In genomic region chr1:198205021-198205684, GRCh38 we compare ENCODE assay signal across 17 cellular contexts. TPM values are rescaled to one million over a fixed set of nuclear protein-coding genes. Genes with fewer than 3 reads are reported as not detected.
A peak's percentile ranks its signal among the peaks of the same experiment; 100 is the strongest.
DNase-seq lines count a peak whose midpoint lies in the region; ATAC-seq and TF ChIP-seq lines count a peak whose summit lies in the region.
"Had no signal": no experiment of that assay in that cellular context is flagged by ENCODE, and none has a peak within 500 bp of the region (broad histone marks: within the 10 kb centered on the region; RNA-seq: fewer than 3 reads in every experiment).

No MANE protein-coding gene starts in this region.

- H3K27me3 ChIP-seq in cardiac muscle cell, result no peaks in the 10 kb centered on the region
- H3K27me3 ChIP-seq in osteoblast (ENCODE audit: insufficient read depth, low read length), result no peaks in the 10 kb centered on the region
- H3K27me3 ChIP-seq: ascending aorta, upper lobe of right lung had no signal

- TF ChIP-seq CTCF in activated CD8-positive, alpha-beta T cell treated with anti-CD3 and anti-CD28 coated beads for 36 hours (IDR thresholded peaks at IDR 0.05), result no peak
- no peak for TF ChIP-seq CTCF in cardiac muscle cell (IDR thresholded peaks at IDR 0.05; ENCODE audit: low read depth, low read length)
- TF ChIP-seq CTCF in osteoblast (IDR thresholded peaks at IDR 0.05; ENCODE audit: extremely low read depth, low read depth, low read length), result no peak

- DNase-seq in activated CD8-positive, alpha-beta T cell treated with anti-CD3 and anti-CD28 coated beads for 36 hours, result no peak
- no peak for DNase-seq in activated CD8-positive, alpha-beta T cell treated with anti-CD3 and anti-CD28 coated beads, Interleukin-2, amount 10 ng/mL, durations not matched to agents 7 days and 5 days
- DNase-seq in activated naive CD8-positive, alpha-beta T cell treated with anti-CD3 and anti-CD28 coated beads, Interleukin-2, amount 50 U/mL, for 24 hours, result no peak
- peak in 1 of 2 donors; percentile 44 for DNase-seq in cardiac muscle cell (ENCODE audit: low read depth in 1 of 2, low spot score in 1 of 2)
- no peak for DNase-seq in osteoblast (ENCODE audit: insufficient read length, low spot score, missing footprints)
- no peak for DNase-seq in NCI-H1417 (lab: John Stamatoyannopoulos, UW)
- no peak for DNase-seq in H4 (ENCODE audit: low spot score)
- DNase-seq: activated gamma-delta T cell; CD8-positive, alpha-beta T cell; dermis blood vessel endothelial cell; erythroblast; NCI-H1092 treated with DMSO at 0.1 percent for 48 hours; stimulated activated naive CD8-positive, alpha-beta T cell treated with anti-CD3 and anti-CD28 coated beads, Interleukin-15, Interleukin-2, amounts not matched to agents 100 U/mL and 50 U/mL, for 24 hours; T-helper 1 cell; upper lobe of right lung had no signal

- H3K4me1 Mint-ChIP-seq in activated CD8-positive, alpha-beta T cell treated with anti-CD3 and anti-CD28 coated beads for 36 hours (ENCODE audit: low read depth), result peaks cover 65% of the 10 kb centered on the region
- H3K4me1 Mint-ChIP-seq in activated CD8-positive, alpha-beta T cell treated with anti-CD3 and anti-CD28 coated beads, Interleukin-2, amount 10 ng/mL, durations not matched to agents 7 days and 5 days (ENCODE audit: low read depth), result peaks cover 32% of the 10 kb centered on the region
- peaks cover 59% of the 10 kb centered on the region for H3K4me1 Mint-ChIP-seq in activated naive CD8-positive, alpha-beta T cell treated with anti-CD3 and anti-CD28 coated beads, Interleukin-2, amount 50 U/mL, for 24 hours

- peaks cover 4% of the 10 kb centered on the region for H3K9me3 Mint-ChIP-seq in activated CD8-positive, alpha-beta T cell treated with anti-CD3 and anti-CD28 coated beads for 36 hours
- H3K9me3 Mint-ChIP-seq in activated CD8-positive, alpha-beta T cell treated with anti-CD3 and anti-CD28 coated beads, Interleukin-2, amount 10 ng/mL, durations not matched to agents 7 days and 5 days (ENCODE audit: insufficient read depth), result no peaks in the 10 kb centered on the region
- H3K9me3 Mint-ChIP-seq in activated naive CD8-positive, alpha-beta T cell treated with anti-CD3 and anti-CD28 coated beads, Interleukin-2, amount 50 U/mL, for 24 hours, result no peaks in the 10 kb centered on the region
- H3K9me3 Mint-ChIP-seq: CD8-positive, alpha-beta T cell had no signal

- no peak overlapping the region for H3K4me3 ChIP-seq in cardiac muscle cell
- no peak overlapping the region for H3K4me3 ChIP-seq in osteoblast (ENCODE audit: insufficient read depth, low read length)
- H3K4me3 ChIP-seq: ascending aorta, upper lobe of right lung had no signal

- POLR2A ChIA-PET in activated CD8-positive, alpha-beta T cell treated with anti-CD3 and anti-CD28 coated beads for 36 hours (lab: Charles Lee), result no interaction called here
- POLR2A ChIA-PET in activated CD8-positive, alpha-beta T cell treated with anti-CD3 and anti-CD28 coated beads, Interleukin-2, amount 10 ng/mL, durations not matched to agents 7 days and 5 days (lab: Charles Lee), result interaction anchor here (0.7 kb wide), 1 partner anchor 8 kb away, joined by 3 read pairs; no protein-coding TSS in a partner anchor

- H3K27me3 Mint-ChIP-seq in activated CD8-positive, alpha-beta T cell treated with anti-CD3 and anti-CD28 coated beads for 36 hours, result no peaks in the 10 kb centered on the region
- H3K27me3 Mint-ChIP-seq in activated CD8-positive, alpha-beta T cell treated with anti-CD3 and anti-CD28 coated beads, Interleukin-2, amount 10 ng/mL, durations not matched to agents 7 days and 5 days (ENCODE audit: low read depth), result no peaks in the 10 kb centered on the region
- no peaks in the 10 kb centered on the region for H3K27me3 Mint-ChIP-seq in activated naive CD8-positive, alpha-beta T cell treated with anti-CD3 and anti-CD28 coated beads, Interleukin-2, amount 50 U/mL, for 24 hours

- H3K79me2 ChIP-seq in osteoblast (ENCODE audit: insufficient read depth, low read length), result peaks cover 97% of the 10 kb centered on the region

- H3K36me3 ChIP-seq in cardiac muscle cell (no peaks in the 10 kb centered on the region), osteoblast (ENCODE audit: insufficient read depth, low read length) (peaks cover 24% of the 10 kb centered on the region)
- H3K36me3 ChIP-seq: upper lobe of right lung had no signal

- H3K9me3 ChIP-seq in cardiac muscle cell (ENCODE audit: low read depth), result no peaks in the 10 kb centered on the region
- no peaks in the 10 kb centered on the region for H3K9me3 ChIP-seq in osteoblast (ENCODE audit: low read depth, low read length)
- H3K9me3 ChIP-seq: ascending aorta, upper lobe of right lung had no signal

- ATAC-seq in activated CD8-positive, alpha-beta T cell treated with anti-CD3 and anti-CD28 coated beads for 36 hours, result no peak
- ATAC-seq in activated CD8-positive, alpha-beta T cell treated with anti-CD3 and anti-CD28 coated beads, Interleukin-2, amount 10 ng/mL, durations not matched to agents 7 days and 5 days, result no peak
- ATAC-seq in activated naive CD8-positive, alpha-beta T cell treated with anti-CD3 and anti-CD28 coated beads, Interleukin-2, amount 50 U/mL, for 24 hours, result no peak
- no peak for ATAC-seq in GM21786 (IDR thresholded peaks at IDR 0.05; ENCODE audit: unreplicated experiment)
- ATAC-seq: CD8-positive, alpha-beta T cell; stimulated activated naive CD8-positive, alpha-beta T cell treated with anti-CD3 and anti-CD28 coated beads, Interleukin-15, Interleukin-2, amounts not matched to agents 100 U/mL and 50 U/mL, for 24 hours; upper lobe of right lung had no signal

- no peak overlapping the region for H3K4me2 ChIP-seq in osteoblast (ENCODE audit: insufficient read depth, low read length)

- no peak overlapping the region for H2AFZ ChIP-seq in osteoblast (ENCODE audit: low read length)

- peaks cover 22% of the 10 kb centered on the region for H3K36me3 Mint-ChIP-seq in activated CD8-positive, alpha-beta T cell treated with anti-CD3 and anti-CD28 coated beads for 36 hours (ENCODE audit: low read depth)
- peaks cover 24% of the 10 kb centered on the region for H3K36me3 Mint-ChIP-seq in activated CD8-positive, alpha-beta T cell treated with anti-CD3 and anti-CD28 coated beads, Interleukin-2, amount 10 ng/mL, durations not matched to agents 7 days and 5 days (ENCODE audit: low read depth)
- peaks cover 12% of the 10 kb centered on the region for H3K36me3 Mint-ChIP-seq in activated naive CD8-positive, alpha-beta T cell treated with anti-CD3 and anti-CD28 coated beads, Interleukin-2, amount 50 U/mL, for 24 hours (ENCODE audit: low read depth)

- H3K27ac Mint-ChIP-seq in activated CD8-positive, alpha-beta T cell treated with anti-CD3 and anti-CD28 coated beads for 36 hours, result peak overlapping the region; percentile 50
- no peak overlapping the region for H3K27ac Mint-ChIP-seq in activated CD8-positive, alpha-beta T cell treated with anti-CD3 and anti-CD28 coated beads, Interleukin-2, amount 10 ng/mL, durations not matched to agents 7 days and 5 days
- H3K27ac Mint-ChIP-seq in activated naive CD8-positive, alpha-beta T cell treated with anti-CD3 and anti-CD28 coated beads, Interleukin-2, amount 50 U/mL, for 24 hours, result peak overlapping the region; percentile 19
- H3K27ac Mint-ChIP-seq: CD8-positive, alpha-beta T cell had no signal

- intact Hi-C loops in activated CD8-positive, alpha-beta T cell treated with anti-CD3 and anti-CD28 coated beads for 36 hours (cut with micrococcal nuclease), result no loop called here

- CTCF ChIA-PET in activated CD8-positive, alpha-beta T cell treated with anti-CD3 and anti-CD28 coated beads for 36 hours (lab: Charles Lee), result interaction anchor here (0.6 to 0.7 kb wide), 2 partner anchors 13 to 684 kb away, joined by 3 read pairs; no protein-coding TSS in a partner anchor
- CTCF ChIA-PET in activated CD8-positive, alpha-beta T cell treated with anti-CD3 and anti-CD28 coated beads, Interleukin-2, amount 10 ng/mL, durations not matched to agents 7 days and 5 days (lab: Charles Lee), result no interaction called here

- H3K4me3 Mint-ChIP-seq in activated CD8-positive, alpha-beta T cell treated with anti-CD3 and anti-CD28 coated beads for 36 hours, result no peak overlapping the region
- no peak overlapping the region for H3K4me3 Mint-ChIP-seq in activated CD8-positive, alpha-beta T cell treated with anti-CD3 and anti-CD28 coated beads, Interleukin-2, amount 10 ng/mL, durations not matched to agents 7 days and 5 days
- H3K4me3 Mint-ChIP-seq in activated naive CD8-positive, alpha-beta T cell treated with anti-CD3 and anti-CD28 coated beads, Interleukin-2, amount 50 U/mL, for 24 hours, result no peak overlapping the region
- H3K4me3 Mint-ChIP-seq: CD8-positive, alpha-beta T cell had no signal

- peaks cover 20% of the 10 kb centered on the region for H3K4me1 ChIP-seq in cardiac muscle cell (ENCODE audit: low read depth)
- H3K4me1 ChIP-seq in osteoblast (ENCODE audit: insufficient read depth, low read length), result peaks cover 27% of the 10 kb centered on the region

- H3K27ac ChIP-seq in cardiac muscle cell, result peak overlapping the region; percentile 63
- H3K27ac ChIP-seq in osteoblast (ENCODE audit: low read depth, low read length), result peak overlapping the region; percentile 2
- H3K27ac ChIP-seq: ascending aorta, upper lobe of right lung had no signal

- peaks cover 63% of the 10 kb centered on the region for H4K20me1 ChIP-seq in osteoblast (ENCODE audit: insufficient read depth, low read length)

RNA-seq across cellular contexts. Expression of gene NEK7, which starts 48.4 kb away (rescaled TPM):
- total RNA-seq in activated CD8-positive, alpha-beta T cell treated with anti-CD3 and anti-CD28 coated beads for 36 hours, result 10 to 100 TPM; 71.4 to 76.4 TPM
- 10 to 100 TPM; 61.5 to 63.2 TPM for total RNA-seq in activated CD8-positive, alpha-beta T cell treated with anti-CD3 and anti-CD28 coated beads, Interleukin-2, amount 10 ng/mL, durations not matched to agents 7 days and 5 days
- total RNA-seq in cardiac muscle cell (63.1 and 71.1 TPM in 2 replicates), osteoblast (376 and 377 TPM in 2 replicates)
- polyA plus RNA-seq in cardiac muscle cell, result 46.1 and 73.3 TPM in 2 replicates
- total RNA-seq in H4 (2014; rRNA removed; shearing (Covaris generic)), result 28.0 and 36.0 TPM in 2 replicates
